15 cellular contexts compared by ENCODE assay signal in the genomic region with DNA sequence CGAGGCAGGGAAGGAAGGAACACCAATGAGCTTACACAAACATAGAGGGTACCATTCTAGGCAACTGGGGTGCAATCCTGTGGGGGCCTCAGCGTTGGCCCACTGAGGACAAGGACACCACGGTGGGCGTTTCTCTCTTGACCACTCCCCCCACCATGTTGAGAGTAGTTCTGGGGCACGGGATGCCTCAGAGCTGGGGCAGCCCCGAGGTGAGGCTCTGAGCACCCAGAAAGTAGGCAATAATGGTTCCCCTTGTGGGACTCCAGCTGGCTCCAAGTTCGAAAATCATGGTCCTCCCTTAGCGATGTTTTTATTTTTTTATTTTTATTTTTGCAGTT. TPM values are rescaled to one million over a fixed set of nuclear protein-coding genes. Genes with fewer than 3 reads are reported as not detected.
DNase-seq lines count a peak whose midpoint lies in the region; ATAC-seq, FAIRE-seq and TF ChIP-seq lines count a peak whose summit lies in the region.
"Had no signal": no experiment of that assay in that cellular context is flagged by ENCODE, and none has a peak within 500 bp of the region (broad histone marks: within the 10 kb centered on the region; RNA-seq: fewer than 3 reads in every experiment).

No MANE protein-coding gene starts in this region.

- 0 out of 2 replicates have a peak, but pooled peaks cover 4% of the 10 kb centered on the region for H4K20me1 ChIP-seq in K562 (replicated peaks; ENCODE audit: control insufficient read depth, insufficient read depth, low read length)

- no peak overlapping the region for H2AFZ ChIP-seq in K562 (ENCODE audit: low read depth, low read length)

- H3K27ac Mint-ChIP-seq in CD14-positive monocyte = no peak overlapping the region
- H3K27ac Mint-ChIP-seq: CD4-positive, CD25-positive, alpha-beta regulatory T cell had no signal

- no peak for TF ChIP-seq RAD21 in K562 (CRISPR knock-in tag; conservative IDR thresholded peaks at IDR 0.05 in 1 of 2, IDR thresholded peaks at IDR 0.05 in 1 of 2)

- in situ Hi-C loops in K562 (cut with MboI) = no loop called here

- no peaks in the 10 kb centered on the region for H3K9me3 Mint-ChIP-seq in CD14-positive monocyte
- H3K9me3 Mint-ChIP-seq: CD4-positive, CD25-positive, alpha-beta regulatory T cell had no signal

- no peaks in the 10 kb centered on the region for H3K36me3 Mint-ChIP-seq in CD14-positive monocyte
- H3K36me3 Mint-ChIP-seq: CD4-positive, CD25-positive, alpha-beta regulatory T cell had no signal

- TF ChIP-seq CTCF in CD14-positive monocyte (IDR thresholded peaks at IDR 0.05) = no peak
- TF ChIP-seq CTCF in K562 (IDR thresholded peaks at IDR 0.05 in 2 of 3, conservative IDR thresholded peaks at IDR 0.05 in 1 of 3; ENCODE audit: insufficient read depth in 2 of 3, low read depth in 1 of 3, low read length in 3 of 3) = no peak
- no peak for TF ChIP-seq CTCF in lower lobe of right lung (IDR thresholded peaks at IDR 0.05)
- TF ChIP-seq CTCF in sigmoid colon (IDR thresholded peaks at IDR 0.05) = no peak

- H3K27me3 Mint-ChIP-seq in CD14-positive monocyte (ENCODE audit: low read depth in 3 of 3) = peaks cover 2 to 6% (median 4%) of the 10 kb centered on the region in 3 donors
- H3K27me3 Mint-ChIP-seq: CD4-positive, CD25-positive, alpha-beta regulatory T cell had no signal

- no peak overlapping the region for H3K27ac ChIP-seq in K562 (ENCODE audit: extremely low read depth, low read depth, low read length)
- H3K27ac ChIP-seq in lower lobe of right lung = no peak overlapping the region
- H3K27ac ChIP-seq in sigmoid colon = no peak overlapping the region
- H3K27ac ChIP-seq: BLaER1 had no signal

- H3K27me3 ChIP-seq in K562 (ENCODE audit: control insufficient read depth in 2 of 2, insufficient read depth in 2 of 2, low read length in 2 of 2) (peaks cover 4 to 16% of the 10 kb centered on the region in 2 experiments; a peak in 3 of 5 replicates), lower lobe of right lung (ENCODE audit: low read depth) (peaks cover 16% of the 10 kb centered on the region), sigmoid colon (peaks cover 0 to 17% (median 6%) of the 10 kb centered on the region in 3 donors)
- H3K27me3 ChIP-seq: BLaER1 had no signal

- no TSS peak for BruUV-seq in K562 (replicated peaks; lab: Mats Ljungman, UMichigan)

- H3K9me3 ChIP-seq in K562 (replicated peaks; ENCODE audit: control insufficient read depth, insufficient read depth, low read depth, low read length) (no peaks in the 10 kb centered on the region), lower lobe of right lung (no peaks in the 10 kb centered on the region), sigmoid colon (no peaks in the 10 kb centered on the region)
- H3K9me3 ChIP-seq: BLaER1 had no signal

- TF ChIP-seq EP300 in K562 (IDR thresholded peaks at IDR 0.05; ENCODE audit: low read length) = no peak
- TF ChIP-seq EP300 in sigmoid colon (IDR thresholded peaks at IDR 0.05) = no peak

- DNase-seq in CD14-positive monocyte (ENCODE audit: low spot score) = peak; percentile 36
- no peak for DNase-seq in K562 (ENCODE audit: extremely low read depth in 1 of 4, low spot score in 3 of 4)
- peak; percentile 22 for DNase-seq in lower lobe of right lung
- DNase-seq in sigmoid colon = peak; percentile 14
- no peak for DNase-seq in activated CD4-positive, alpha-beta T cell treated with anti-CD3 and anti-CD28 coated beads, Interleukin-2, amount 50 U/mL, for 48 hours
- DNase-seq in NCI-H510A (lab: John Stamatoyannopoulos, UW) = no peak
- no peak for DNase-seq in H54 (ENCODE audit: insufficient read length, low spot score)
- DNase-seq: 8988T; AML-193; CD4-positive, CD25-positive, alpha-beta regulatory T cell; DMS53; GF-D8 had no signal

- peaks cover 3% of the 10 kb centered on the region for H3K4me1 Mint-ChIP-seq in CD14-positive monocyte

- H3K4me3 ChIP-seq in K562 = no peak overlapping the region
- H3K4me3 ChIP-seq in lower lobe of right lung = no peak overlapping the region
- no peak overlapping the region for H3K4me3 ChIP-seq in sigmoid colon
- H3K4me3 ChIP-seq: BLaER1 had no signal

- no peak overlapping the region for H3K4me3 Mint-ChIP-seq in CD14-positive monocyte
- H3K4me3 Mint-ChIP-seq: CD4-positive, CD25-positive, alpha-beta regulatory T cell had no signal

- H3K79me2 ChIP-seq in K562 (ENCODE audit: control insufficient read depth, insufficient read depth, low read length) = peaks cover 22% of the 10 kb centered on the region

- no peak for FAIRE-seq in K562 (lab: Jason Lieb, UNC)
- no peak for FAIRE-seq in H54 (lab: Jason Lieb, UNC)

- TF ChIP-seq POLR2A in K562 (conservative IDR thresholded peaks at IDR 0.05) (no peak), sigmoid colon (IDR thresholded peaks at IDR 0.05) (no peak), H54 (IDR thresholded peaks at IDR 0.05; ENCODE audit: low read depth, low read length) (no peak)

- H3K4me1 ChIP-seq in K562 (replicated peaks in 1 of 2; ENCODE audit: control insufficient read depth in 2 of 2, insufficient read depth in 2 of 2, low read length in 2 of 2) (peaks cover 5 to 46% of the 10 kb centered on the region in 2 experiments; a peak in 4 of 5 replicates), lower lobe of right lung (no peaks in the 10 kb centered on the region), sigmoid colon (no peaks in the 10 kb centered on the region)

- POLR2A ChIA-PET in K562 (lab: Yijun Ruan, JAX) = interaction anchor here (0.6 to 1.0 kb wide), 3 partner anchors 9 to 50 kb away, joined by 3 to 5 read pairs (median 3); a partner anchor contains a TSS

- intact Hi-C loops in CD14-positive monocyte (cut with micrococcal nuclease) (loop anchor here (5.0 kb wide), 2 partner anchors 35 to 40 kb away; a partner anchor contains a TSS), K562 (cut with micrococcal nuclease) (no loop called here), lower lobe of right lung (cut with DNase I) (no loop called here), sigmoid colon (cut with DNase I) (no loop called here)

- CTCF ChIA-PET in K562 (lab: Yijun Ruan, JAX; ENCODE audit: low intra/inter-chr PET ratio) = no interaction called here

- no peaks in the 10 kb centered on the region for H3K9me1 ChIP-seq in K562 (ENCODE audit: control insufficient read depth, insufficient read depth, low read length)

- H3K4me2 ChIP-seq in K562 (ENCODE audit: insufficient read depth, low read length) = no peak overlapping the region
- H3K4me2 ChIP-seq: BLaER1 had no signal

- ATAC-seq in K562 (no peak), lower lobe of right lung (no peak)

- H3K9ac ChIP-seq in K562 (ENCODE audit: insufficient read depth in 1 of 2, low read depth in 2 of 2, low read length in 2 of 2) = peak overlapping the region in 1 of 2 experiments; percentile 15; a peak in 1 of 4 replicates
- H3K9ac ChIP-seq: BLaER1 had no signal

- H3K36me3 ChIP-seq in K562 (ENCODE audit: control insufficient read depth, insufficient read depth, low read length) = peaks cover 32% of the 10 kb centered on the region; the same call in 2 of the 3 replicates
- H3K36me3 ChIP-seq in lower lobe of right lung = no peaks in the 10 kb centered on the region
- H3K36me3 ChIP-seq in sigmoid colon = no peaks in the 10 kb centered on the region
- H3K36me3 ChIP-seq: BLaER1 had no signal

- WGBS in K562 (ENCODE audit: insufficient coverage, low coverage, missing lambda C conversion rate) = 56% methylated on average over 7 of the region's 8 CpGs
- 80% methylated on average over 8 of the region's 8 CpGs for WGBS in sigmoid colon, 2 donors

RNA-seq across cellular contexts. Expression of a gene that starts 5.1 kb away (rescaled TPM):
- polyA plus RNA-seq in CD14-positive monocyte (1 to 10 TPM; 2.1 to 3.1 TPM), K562 (2011; rRNA removed) (112 and 157 TPM in 2 replicates), K562 (2014; fragmentation: Illumina TruSeq; extraction: Trizol) (76.1 and 104 TPM in 2 replicates), K562 (2014; fragmentation: Nextera tagmentation; extraction: Ambion mirVana) (10 to 100 TPM; 12.1 to 21.0 TPM), K562 (2014; rRNA removed) (106 and 107 TPM in 2 replicates), sigmoid colon (under 1 TPM in 1 of 3 donors, not detected in 2; 0.58 TPM)
- total RNA-seq in K562 (2011; cell fraction: chromatin; rRNA removed; ENCODE audit: low replicate concordance) = 205 and 513 TPM in 2 replicates
- 438 and 448 TPM in 2 replicates for total RNA-seq in K562 (2011; cell fraction: nucleolus; rRNA removed)
- 292 and 307 TPM in 2 replicates for total RNA-seq in K562 (2011; cell fraction: nucleoplasm; rRNA removed)
- total RNA-seq in K562 (2014; rRNA removed) (61.3 and 77.8 TPM in 2 replicates), K562 (2014; rRNA removed; fragmentation: Illumina TruSeq; extraction: Trizol) (41.5 and 43.6 TPM in 2 replicates), K562 (2015; rRNA removed; fragmentation: Illumina TruSeq; extraction: Trizol) (41.7 and 43.7 TPM in 2 replicates), K562 (2021) (113 and 121 TPM in 2 replicates), lower lobe of right lung (26.5 TPM), sigmoid colon (not detected)
- polyA plus RNA-seq in K562 (2011; cell fraction: cytosol; rRNA removed) = 149 and 221 TPM in 2 replicates
- 780 and 951 TPM in 2 replicates for polyA plus RNA-seq in K562 (2011; cell fraction: nucleus; rRNA removed)
- 109 and 148 TPM in 2 replicates for polyA plus RNA-seq in K562 (2012)
- 23.0 and 37.7 TPM in 2 replicates for polyA minus RNA-seq in K562 (2011; rRNA and poly(A)+ RNA removed)
- polyA minus RNA-seq in K562 (2011; cell fraction: cytosol; rRNA and poly(A)+ RNA removed) = 26.8 and 31.8 TPM in 2 replicates
- 53.4 and 78.8 TPM in 2 replicates for polyA minus RNA-seq in K562 (2011; cell fraction: nucleus; rRNA and poly(A)+ RNA removed)
- total RNA-seq: CD4-positive, CD25-positive, alpha-beta regulatory T cell; H4; HT1080 had no signal

RNA-seq across cellular contexts. Expression of a gene that starts 8.0 kb away (rescaled TPM):
- polyA plus RNA-seq in CD14-positive monocyte = 10 to 100 TPM; 11.0 to 12.9 TPM
- total RNA-seq in K562 (2011; cell fraction: chromatin; rRNA removed; ENCODE audit: low replicate concordance) = 1.4 TPM in 1 of 2 replicates, not detected in the other
- 0.83 TPM in 1 of 2 replicates, not detected in the other for total RNA-seq in K562 (2011; cell fraction: nucleolus; rRNA removed)
- not detected in 2 replicates for total RNA-seq in K562 (2011; cell fraction: nucleoplasm; rRNA removed)
- total RNA-seq in K562 (2014; rRNA removed) = 0.24 TPM in 1 of 2 replicates, not detected in the other
- total RNA-seq in K562 (2014; rRNA removed; fragmentation: Illumina TruSeq; extraction: Trizol) = not detected in 2 replicates
- 0.25 TPM in 1 of 2 replicates, not detected in the other for total RNA-seq in K562 (2015; rRNA removed; fragmentation: Illumina TruSeq; extraction: Trizol)
- 0.35 and 0.40 TPM in 2 replicates for total RNA-seq in K562 (2021)
- polyA plus RNA-seq in K562 (2011; rRNA removed) = 0.43 and 0.58 TPM in 2 replicates
- polyA plus RNA-seq in K562 (2011; cell fraction: cytosol; rRNA removed) = 0.40 and 0.46 TPM in 2 replicates
- 1.2 and 1.5 TPM in 2 replicates for polyA plus RNA-seq in K562 (2011; cell fraction: nucleus; rRNA removed)
- 0.87 and 2.6 TPM in 2 replicates for polyA plus RNA-seq in K562 (2012)
- polyA plus RNA-seq in K562 (2014; fragmentation: Illumina TruSeq; extraction: Trizol) = 0.40 TPM in 1 of 2 replicates, not detected in the other
- not detected for polyA plus RNA-seq in K562 (2014; fragmentation: Nextera tagmentation; extraction: Ambion mirVana)
- polyA plus RNA-seq in K562 (2014; rRNA removed) = 0.33 and 0.49 TPM in 2 replicates
- 0.45 TPM in 1 of 2 replicates, not detected in the other for polyA minus RNA-seq in K562 (2011; rRNA and poly(A)+ RNA removed)
- polyA minus RNA-seq in K562 (2011; cell fraction: cytosol; rRNA and poly(A)+ RNA removed) = not detected in 2 replicates
- 0.56 and 0.67 TPM in 2 replicates for polyA minus RNA-seq in K562 (2011; cell fraction: nucleus; rRNA and poly(A)+ RNA removed)
- total RNA-seq in lower lobe of right lung = 4.5 TPM
- total RNA-seq in sigmoid colon = not detected
- polyA plus RNA-seq in sigmoid colon = 100 to 1,000 TPM in 1 of 3 donors, 10 to 100 TPM in 2; 15.6 to 147 (median 55.0) TPM
- total RNA-seq: CD4-positive, CD25-positive, alpha-beta regulatory T cell had no signal

RNA-seq across cellular contexts. Expression of a gene that starts 23.9 kb away (rescaled TPM):
- polyA plus RNA-seq in CD14-positive monocyte (not detected), K562 (2011; rRNA removed) (not detected in 2 replicates), K562 (2014; fragmentation: Illumina TruSeq; extraction: Trizol) (not detected in 2 replicates), K562 (2014; fragmentation: Nextera tagmentation; extraction: Ambion mirVana) (not detected), K562 (2014; rRNA removed) (not detected in 2 replicates), sigmoid colon (not detected)
- not detected in 2 replicates for total RNA-seq in K562 (2011; cell fraction: chromatin; rRNA removed; ENCODE audit: low replicate concordance)
- not detected in 2 replicates for total RNA-seq in K562 (2011; cell fraction: nucleolus; rRNA removed)
- total RNA-seq in K562 (2011; cell fraction: nucleoplasm; rRNA removed) = not detected in 2 replicates
- total RNA-seq in K562 (2014; rRNA removed) (not detected in 2 replicates), K562 (2014; rRNA removed; fragmentation: Illumina TruSeq; extraction: Trizol) (not detected in 2 replicates), K562 (2015; rRNA removed; fragmentation: Illumina TruSeq; extraction: Trizol) (not detected in 2 replicates), K562 (2021) (not detected in 2 replicates), lower lobe of right lung (not detected), sigmoid colon (not detected)
- not detected in 2 replicates for polyA plus RNA-seq in K562 (2011; cell fraction: cytosol; rRNA removed)
- polyA plus RNA-seq in K562 (2011; cell fraction: nucleus; rRNA removed) = not detected in 2 replicates
- polyA plus RNA-seq in K562 (2012) = not detected in 2 replicates
- polyA minus RNA-seq in K562 (2011; rRNA and poly(A)+ RNA removed) = 0.18 TPM in 1 of 2 replicates, not detected in the other
- not detected in 2 replicates for polyA minus RNA-seq in K562 (2011; cell fraction: cytosol; rRNA and poly(A)+ RNA removed)
- polyA minus RNA-seq in K562 (2011; cell fraction: nucleus; rRNA and poly(A)+ RNA removed) = not detected in 2 replicates
- total RNA-seq: CD4-positive, CD25-positive, alpha-beta regulatory T cell; H4; HT1080 had no signal
- polyA plus RNA-seq: CD4-positive, CD25-positive, alpha-beta regulatory T cell had no signal

RNA-seq across cellular contexts. Expression of a gene that starts 34.8 kb away (rescaled TPM):
- polyA plus RNA-seq in CD14-positive monocyte (not detected), K562 (2011; rRNA removed) (not detected in 2 replicates), K562 (2014; fragmentation: Illumina TruSeq; extraction: Trizol) (not detected in 2 replicates), K562 (2014; fragmentation: Nextera tagmentation; extraction: Ambion mirVana) (not detected), K562 (2014; rRNA removed) (not detected in 2 replicates), sigmoid colon (not detected)
- total RNA-seq in K562 (2011; cell fraction: chromatin; rRNA removed; ENCODE audit: low replicate concordance) = not detected in 2 replicates
- not detected in 2 replicates for total RNA-seq in K562 (2011; cell fraction: nucleolus; rRNA removed)
- not detected in 2 replicates for total RNA-seq in K562 (2011; cell fraction: nucleoplasm; rRNA removed)
- total RNA-seq in K562 (2014; rRNA removed) (not detected in 2 replicates), K562 (2014; rRNA removed; fragmentation: Illumina TruSeq; extraction: Trizol) (not detected in 2 replicates), K562 (2015; rRNA removed; fragmentation: Illumina TruSeq; extraction: Trizol) (not detected in 2 replicates), K562 (2021) (not detected in 2 replicates), lower lobe of right lung (not detected), sigmoid colon (not detected)
- polyA plus RNA-seq in K562 (2011; cell fraction: cytosol; rRNA removed) = not detected in 2 replicates
- polyA plus RNA-seq in K562 (2011; cell fraction: nucleus; rRNA removed) = not detected in 2 replicates
- 0.06 TPM in 1 of 2 replicates, not detected in the other for polyA plus RNA-seq in K562 (2012)
- polyA minus RNA-seq in K562 (2011; rRNA and poly(A)+ RNA removed) = not detected in 2 replicates
- not detected in 2 replicates for polyA minus RNA-seq in K562 (2011; cell fraction: cytosol; rRNA and poly(A)+ RNA removed)
- not detected in 2 replicates for polyA minus RNA-seq in K562 (2011; cell fraction: nucleus; rRNA and poly(A)+ RNA removed)
- total RNA-seq: CD4-positive, CD25-positive, alpha-beta regulatory T cell; HT1080 had no signal
- polyA plus RNA-seq: CD4-positive, CD25-positive, alpha-beta regulatory T cell had no signal

RNA-seq across cellular contexts. Expression of a gene that starts 35.8 kb away (rescaled TPM):
- polyA plus RNA-seq in CD14-positive monocyte (not detected), K562 (2011; rRNA removed) (0.13 TPM in 1 of 2 replicates, not detected in the other), K562 (2014; fragmentation: Illumina TruSeq; extraction: Trizol) (not detected in 2 replicates), K562 (2014; fragmentation: Nextera tagmentation; extraction: Ambion mirVana) (not detected), K562 (2014; rRNA removed) (0.42 TPM in 1 of 2 replicates, not detected in the other), sigmoid colon (10 to 100 TPM in 1 of 3 donors, not detected in 2; 20.8 TPM)
- not detected in 2 replicates for total RNA-seq in K562 (2011; cell fraction: chromatin; rRNA removed; ENCODE audit: low replicate concordance)
- not detected in 2 replicates for total RNA-seq in K562 (2011; cell fraction: nucleolus; rRNA removed)
- total RNA-seq in K562 (2011; cell fraction: nucleoplasm; rRNA removed) = not detected in 2 replicates
- total RNA-seq in K562 (2014; rRNA removed) (not detected in 2 replicates), K562 (2014; rRNA removed; fragmentation: Illumina TruSeq; extraction: Trizol) (not detected in 2 replicates), K562 (2015; rRNA removed; fragmentation: Illumina TruSeq; extraction: Trizol) (not detected in 2 replicates), K562 (2021) (not detected in 2 replicates), lower lobe of right lung (15.3 TPM), sigmoid colon (not detected)
- 0.07 TPM in 1 of 2 replicates, not detected in the other for polyA plus RNA-seq in K562 (2011; cell fraction: cytosol; rRNA removed)
- 0.29 and 0.97 TPM in 2 replicates for polyA plus RNA-seq in K562 (2011; cell fraction: nucleus; rRNA removed)
- 0.24 TPM in 1 of 2 replicates, not detected in the other for polyA plus RNA-seq in K562 (2012)
- not detected in 2 replicates for polyA minus RNA-seq in K562 (2011; rRNA and poly(A)+ RNA removed)
- polyA minus RNA-seq in K562 (2011; cell fraction: cytosol; rRNA and poly(A)+ RNA removed) = not detected in 2 replicates
- not detected in 2 replicates for polyA minus RNA-seq in K562 (2011; cell fraction: nucleus; rRNA and poly(A)+ RNA removed)
- total RNA-seq: CD4-positive, CD25-positive, alpha-beta regulatory T cell; H4; HT1080 had no signal
- polyA plus RNA-seq: CD4-positive, CD25-positive, alpha-beta regulatory T cell had no signal

Comparison
In these comparisons a context has a peak if more than half of its experiments do, and no peak if none do; other contexts are left out.
1. DNase-seq: peak in CD14-positive monocyte (single experiment), lower lobe of right lung (single experiment) and sigmoid colon (single experiment); none in K562 (0 of 4), activated CD4-positive, alpha-beta T cell treated with anti-CD3 and anti-CD28 coated beads, Interleukin-2, amount 50 U/mL, for 48 hours (0 of 2), NCI-H510A (single experiment) and H54 (single experiment).
2. RNA of a gene that starts 5.1 kb away (total RNA-seq): 41.5 to 513 TPM in K562 and 26.5 TPM in lower lobe of right lung (single experiment); not detected in sigmoid colon; every median in the first group is over 10 times any median in the second.
3. intact Hi-C loops: an anchor here in CD14-positive monocyte (5.0 kb wide); none called in K562, lower lobe of right lung and sigmoid colon.